ENCODE assay signal across 7 cellular contexts in genomic region chr6:30101423-30101938, GRCh38. TPM values are rescaled to one million over a fixed set of nuclear protein-coding genes. Genes with fewer than 3 reads are reported as not detected.
DNase-seq lines count a peak whose midpoint lies in the region; ATAC-seq and TF ChIP-seq lines count a peak whose summit lies in the region.

No MANE protein-coding gene starts in this region.

- DNase-seq in HFF-Myc (ENCODE audit: extremely low read depth, low read depth) (no peak), glutamatergic neuron (no peak), psoas muscle (no peak), 8988T (no peak), NCI-H2029 (lab: John Stamatoyannopoulos, UW) (no peak)
- peak; percentile 1 for DNase-seq in activated CD4-positive, alpha-beta T cell treated with anti-CD3 and anti-CD28 coated beads, Interleukin-2, amount 50 U/mL, for 1 hour

- peak overlapping the region; percentile 84 for H3K4me3 Mint-ChIP-seq in glutamatergic neuron (ENCODE audit: unreplicated experiment)

- peaks cover 6% of the 10 kb centered on the region for H3K9me3 Mint-ChIP-seq in glutamatergic neuron (ENCODE audit: unreplicated experiment)

- TF ChIP-seq CTCF in HFF-Myc (IDR thresholded peaks at IDR 0.05; ENCODE audit: low read depth, low read length, missing control alignments) (no peak), glutamatergic neuron (IDR thresholded peaks at IDR 0.05; ENCODE audit: partially characterized antibody, unreplicated experiment) (no peak), psoas muscle (IDR thresholded peaks at IDR 0.05) (no peak)

- peaks cover 24% of the 10 kb centered on the region for H3K4me1 ChIP-seq in psoas muscle

- H3K27ac Mint-ChIP-seq in glutamatergic neuron (ENCODE audit: unreplicated experiment): no peak overlapping the region

- peak in 3 of 4 donors; percentile 1 to 12 (median 5) for ATAC-seq in psoas muscle
- ATAC-seq in HG03520 (IDR thresholded peaks at IDR 0.05; ENCODE audit: unreplicated experiment): no peak

- peaks cover 0 to 54% (median 15%) of the 10 kb centered on the region in 3 donors for H3K27me3 ChIP-seq in psoas muscle (ENCODE audit: insufficient read depth in 3 of 3, low read length in 2 of 3)

- H3K9me3 ChIP-seq in psoas muscle: no peaks in the 10 kb centered on the region

- H3K36me3 ChIP-seq in psoas muscle (ENCODE audit: insufficient read depth in 1 of 2, low read depth in 1 of 2): no peaks in the 10 kb centered on the region

- peaks cover 10% of the 10 kb centered on the region for H3K4me1 Mint-ChIP-seq in glutamatergic neuron (ENCODE audit: low read depth, unreplicated experiment)

- H3K27ac ChIP-seq in psoas muscle: peak overlapping the region; percentile 71

- peaks cover 29% of the 10 kb centered on the region for H3K27me3 Mint-ChIP-seq in glutamatergic neuron (ENCODE audit: unreplicated experiment)

- intact Hi-C loops in psoas muscle (cut with DNase I): loop anchor here in 1 of 2 donors (2.0 to 5.0 kb wide), 2 partner anchors 33 to 71 kb away; no protein-coding TSS in a partner anchor

- WGBS in psoas muscle, 3 donors: 2% methylated on average over 13 of the region's 13 CpGs

- H3K4me3 ChIP-seq in HFF-Myc (replicated peaks; ENCODE audit: low read depth, low read length) (peak overlapping the region; percentile 26), psoas muscle (peak overlapping the region; percentile 58)

- no peaks in the 10 kb centered on the region for H3K36me3 Mint-ChIP-seq in glutamatergic neuron (ENCODE audit: unreplicated experiment)

RNA-seq across cellular contexts. Expression of gene TRIM31, which starts 11.4 kb away (rescaled TPM):
- total RNA-seq in glutamatergic neuron (ENCODE audit: unreplicated experiment) (not detected), psoas muscle (not detected)
- under 1 TPM in 2 of 3 donors, not detected in 1; 0.01 to 0.15 TPM for polyA plus RNA-seq in psoas muscle

RNA-seq across cellular contexts. Expression of gene RNF39, which starts 25.9 kb away (rescaled TPM):
- total RNA-seq in glutamatergic neuron (ENCODE audit: unreplicated experiment): not detected
- not detected for total RNA-seq in psoas muscle
- polyA plus RNA-seq in psoas muscle: under 1 TPM in 1 of 3 donors, not detected in 2; 0.03 TPM

RNA-seq across cellular contexts. Expression of gene TRIM40, which starts 34.5 kb away (rescaled TPM):
- total RNA-seq in glutamatergic neuron (ENCODE audit: unreplicated experiment) (not detected), psoas muscle (not detected)
- under 1 TPM in 1 of 3 donors, not detected in 2; 0.03 TPM for polyA plus RNA-seq in psoas muscle

RNA-seq across cellular contexts. Expression of gene PPP1R11, which starts 34.5 kb away (rescaled TPM):
- total RNA-seq in glutamatergic neuron (ENCODE audit: unreplicated experiment) (52.3 TPM), psoas muscle (10 to 100 TPM; 31.9 to 48.5 (median 37.8) TPM)
- polyA plus RNA-seq in psoas muscle: 10 to 100 TPM; 59.4 to 81.2 (median 79.8) TPM

RNA-seq across cellular contexts. Expression of gene POLR1H, which starts 40.4 kb away (rescaled TPM):
- total RNA-seq in glutamatergic neuron (ENCODE audit: unreplicated experiment): 17.0 TPM
- 10 to 100 TPM; 15.4 to 25.9 (median 20.2) TPM for total RNA-seq in psoas muscle
- 10 to 100 TPM; 23.7 to 32.9 (median 32.4) TPM for polyA plus RNA-seq in psoas muscle
